12 cellular contexts compared by ENCODE assay signal in the genomic region with DNA sequence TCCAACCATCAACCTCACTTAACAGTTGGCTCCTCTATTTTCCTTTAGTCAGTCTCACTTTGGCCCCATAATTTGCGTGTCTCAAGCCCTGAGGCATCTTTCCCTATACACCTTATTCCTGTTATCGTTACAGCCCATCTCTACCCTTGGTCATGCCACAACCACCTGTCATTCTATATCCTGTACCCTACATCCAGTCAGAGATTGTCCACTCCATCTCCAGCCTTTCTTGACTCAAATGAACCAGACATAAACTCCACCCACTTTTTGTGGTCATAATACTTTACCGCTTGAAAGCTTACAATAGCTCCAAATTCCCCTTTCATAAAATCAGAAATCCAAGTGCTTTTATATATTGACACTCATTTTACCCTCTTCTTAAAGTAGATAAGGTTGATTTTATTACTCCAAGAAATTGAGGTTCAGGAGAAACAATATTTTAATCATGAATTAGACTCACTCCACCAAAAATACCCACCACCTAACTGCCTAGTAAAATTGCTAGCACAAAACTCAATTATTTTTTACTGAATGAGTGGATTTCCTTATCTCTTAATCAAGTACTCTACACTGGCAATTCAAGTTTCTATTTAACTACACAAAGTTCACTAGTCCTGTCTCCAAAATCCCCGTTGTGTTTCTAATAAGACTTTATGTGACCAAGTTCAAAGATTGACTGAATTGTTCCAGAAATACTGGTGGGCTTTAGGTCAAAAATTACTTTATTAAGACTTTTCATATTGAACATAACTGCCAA. TPM values are rescaled to one million over a fixed set of nuclear protein-coding genes. Genes with fewer than 3 reads are reported as not detected.
DNase-seq lines count a peak whose midpoint lies in the region; ATAC-seq, FAIRE-seq and TF ChIP-seq lines count a peak whose summit lies in the region.
"Had no signal": no experiment of that assay in that cellular context is flagged by ENCODE, and none has a peak within 500 bp of the region (broad histone marks: within the 10 kb centered on the region; RNA-seq: fewer than 3 reads in every experiment).

No MANE protein-coding gene starts in this region.

- FAIRE-seq in GM12891 (lab: Jason Lieb, UNC) (peak; percentile 72), H54 (lab: Jason Lieb, UNC) (no peak)

- TF ChIP-seq POLR2A in GM12891 (IDR thresholded peaks at IDR 0.05; ENCODE audit: low read depth, low read length) = no peak
- no peak for TF ChIP-seq POLR2A in H54 (IDR thresholded peaks at IDR 0.05; ENCODE audit: low read depth, low read length)

- peak; percentile 82 for ATAC-seq in GM19351 (IDR thresholded peaks at IDR 0.05; ENCODE audit: unreplicated experiment)
- ATAC-seq in HG03442 (IDR thresholded peaks at IDR 0.05; ENCODE audit: unreplicated experiment) = peak; percentile 75
- no peak for ATAC-seq in GM19395 (IDR thresholded peaks at IDR 0.05; ENCODE audit: unreplicated experiment)
- ATAC-seq: right cardiac atrium had no signal

- DNase-seq in GM12891 (ENCODE audit: insufficient read length, low spot score) (no peak), NCI-H446 (lab: John Stamatoyannopoulos, UW) (no peak), H54 (ENCODE audit: insufficient read length, low spot score) (no peak)
- peak; percentile 55 for DNase-seq in central memory CD4-positive, alpha-beta T cell
- DNase-seq: NCI-H1105, right cardiac atrium, substantia nigra had no signal

TF ChIP-seq in GM12891, 5 proteins besides CTCF, POLR2A, EP300 and RAD21:
- TF ChIP-seq TAF1 (IDR thresholded peaks at IDR 0.05; ENCODE audit: low read depth, low read length) (no peak), PAX5 (IDR thresholded peaks at IDR 0.05; ENCODE audit: insufficient read depth, low read length, severe bottlenecking) (no peak), POLR2AphosphoS5 (IDR thresholded peaks at IDR 0.05; ENCODE audit: low read depth, low read length) (no peak), POU2F2 (IDR thresholded peaks at IDR 0.05; ENCODE audit: low read depth, low read length) (no peak), SPI1 (IDR thresholded peaks at IDR 0.05; ENCODE audit: low read depth, low read length) (no peak)

RNA-seq across cellular contexts. Expression of a gene that starts 9.1 kb away (rescaled TPM):
- polyA plus RNA-seq in GM12891 (2012; ENCODE audit: low read depth, missing spikeins) = 0.83 TPM
- polyA plus RNA-seq: BJ, IgD-negative memory B cell had no signal
